In the genomic region with DNA sequence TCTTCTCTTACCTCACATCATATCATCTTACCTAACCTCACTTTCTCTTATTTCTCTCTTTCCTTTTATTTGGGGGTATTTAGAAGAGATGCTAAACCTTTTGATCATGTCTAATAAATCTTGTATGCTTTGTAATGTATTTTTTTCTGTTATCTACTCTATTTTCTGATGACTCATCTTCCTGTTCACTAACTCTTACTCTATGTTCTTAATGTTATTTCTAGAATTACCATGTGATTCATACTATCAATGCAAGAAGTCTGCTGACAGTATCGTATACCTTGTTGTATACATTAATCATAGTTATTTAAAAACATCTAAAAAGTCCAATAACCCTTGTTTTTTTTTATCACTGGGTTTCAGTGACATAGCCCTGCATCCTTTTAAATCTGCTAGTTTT, we compare ENCODE assay signal across 19 cellular contexts.
DNase-seq lines count a peak whose midpoint lies in the region; ATAC-seq, FAIRE-seq and TF ChIP-seq lines count a peak whose summit lies in the region.
"Had no signal": no experiment of that assay in that cellular context is flagged by ENCODE, and none has a peak within 500 bp of the region (broad histone marks: within the 10 kb centered on the region; RNA-seq: fewer than 3 reads in every experiment).

No MANE protein-coding gene starts in this region.

- TF ChIP-seq POLR2A in GM12892 (IDR thresholded peaks at IDR 0.05; ENCODE audit: low read depth, low read length): no peak

- no peak overlapping the region for H3K4me3 ChIP-seq in fibroblast of the aortic adventitia (ENCODE audit: low read depth, low read length)
- H3K4me3 ChIP-seq: cardiac muscle cell, hepatocyte had no signal

- TF ChIP-seq CTCF in fibroblast of the aortic adventitia (IDR thresholded peaks at IDR 0.05; ENCODE audit: insufficient read depth, low read length): no peak

- ATAC-seq in GM18520 (IDR thresholded peaks at IDR 0.05; ENCODE audit: unreplicated experiment) (no peak), GM19455 (IDR thresholded peaks at IDR 0.05; ENCODE audit: unreplicated experiment) (no peak), HG02763 (IDR thresholded peaks at IDR 0.05; ENCODE audit: unreplicated experiment) (no peak)
- ATAC-seq: activated T-cell treated with anti-CD3 and anti-CD28 coated beads, Interleukin-2, amount 50 U/mL, for 4 hours; stimulated activated naive B cell treated with anti-CD40 and anti-IgM and Interleukin-4, amounts not matched to agents 10 μg/mL and 1 μg/mL and 100 μg/mL, for 72 hours had no signal

- DNase-seq in A172 (ENCODE audit: low spot score): peak; percentile 26
- peak; percentile 12 for DNase-seq in HPDE6-E6E7 (ENCODE audit: extremely low spot score)
- peak; percentile 30 for DNase-seq in amniotic epithelial cell (ENCODE audit: low read depth)
- DNase-seq in fibroblast of the aortic adventitia (ENCODE audit: low read depth): peak; percentile 31
- DNase-seq in GM12892 (ENCODE audit: insufficient read length): no peak
- DNase-seq: activated CD4-positive, alpha-beta memory T cell treated with anti-CD3 and anti-CD28 coated beads, Interleukin-2, amount 10 ng/mL, durations not matched to agents 7 days and 5 days; activated T-cell treated with anti-CD3 and anti-CD28 coated beads, Interleukin-2, amount 50 U/mL, for 4 hours; DMS79; H7; KG1; NCI-H2081; NCI-H524; stimulated activated naive B cell treated with anti-CD40 and anti-IgM and Interleukin-4, amounts not matched to agents 10 μg/mL and 1 μg/mL and 100 μg/mL, for 72 hours had no signal

- no peak for FAIRE-seq in GM12892 (lab: Jason Lieb, UNC)
- FAIRE-seq: A204.1 had no signal
